27 cellular contexts compared by ENCODE assay signal in the genomic region with DNA sequence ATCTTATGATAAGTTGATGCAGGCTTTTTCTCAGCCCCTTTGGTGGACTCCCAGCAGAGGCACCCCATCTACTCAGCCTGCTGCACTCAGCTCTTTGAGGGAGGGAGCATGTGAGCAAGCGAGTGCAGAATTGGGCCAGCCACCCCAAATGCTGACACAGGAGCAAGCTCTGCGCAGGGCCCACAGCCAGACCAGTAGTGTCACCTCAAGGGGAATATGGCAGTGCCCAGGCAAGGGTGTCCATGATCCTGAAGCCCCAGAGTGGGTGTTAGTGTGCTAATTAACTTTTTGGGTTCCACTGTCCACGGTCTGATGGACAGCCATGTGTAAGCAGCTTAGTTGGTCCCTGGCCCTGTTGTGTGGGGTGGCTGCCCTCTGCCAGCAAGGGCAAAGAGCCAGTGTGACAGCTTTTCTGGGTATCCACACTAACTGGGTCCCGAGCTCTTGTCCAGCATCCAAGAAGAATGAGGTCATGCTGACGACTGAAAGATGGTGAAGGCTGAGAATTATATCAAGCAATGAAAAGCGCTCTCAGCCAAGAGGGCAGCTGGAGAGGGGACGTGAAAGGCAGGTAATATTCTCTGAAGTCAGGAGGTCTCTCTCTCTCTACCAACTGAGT.
"Had no signal": no experiment of that assay in that cellular context is flagged by ENCODE, and none has a peak within 500 bp of the region (broad histone marks: within the 10 kb centered on the region; RNA-seq: fewer than 3 reads in every experiment).

No MANE protein-coding gene starts in this region.

- H3K9me3 ChIP-seq: SJCRH30 had no signal

- H3K4me3 ChIP-seq: K562, SJCRH30, SK-N-MC had no signal

- H3K27ac Mint-ChIP-seq: activated CD4-positive, alpha-beta T cell treated with anti-CD3 and anti-CD28 coated beads for 36 hours; activated CD4-positive, alpha-beta T cell treated with anti-CD3 and anti-CD28 coated beads, Interleukin-2, amount 10 ng/mL, durations not matched to agents 7 days and 5 days; activated CD8-positive, alpha-beta T cell treated with anti-CD3 and anti-CD28 coated beads, Interleukin-2, amount 10 ng/mL, durations not matched to agents 7 days and 5 days; activated naive CD4-positive, alpha-beta T cell treated with anti-CD3 and anti-CD28 coated beads, Interleukin-2, amount 10 ng/mL, durations not matched to agents 7 days and 5 days; activated naive CD8-positive, alpha-beta T cell; activated naive CD8-positive, alpha-beta T cell treated with anti-CD3 and anti-CD28 coated beads, Interleukin-2, amount 50 U/mL, for 24 hours; activated T-cell treated with anti-CD3 and anti-CD28 coated beads, Interleukin-2, amount 50 U/mL, for 24 hours; activated T-helper 2 cell treated with anti-CD3 and anti-CD28 coated beads, Interferon-gamma antibody, Interleukin-2, Interleukin-4, amounts not matched to agents 10 μg/mL and 5 μg/mL and 100 μg/mL, durations not matched to agents 14 hours and 24 hours and 36 hours; brain; T-helper 1 cell treated with Interleukin-12 subunit alpha and Interleukin-12 subunit beta and Interleukin-4 antibody, amounts not matched to agents 30 μg/mL and 1 μg/mL, for 36 hours; T-helper 2 cell treated with Interferon-gamma antibody and Interleukin-4, amounts not matched to agents 5 μg/mL and 100 μg/mL, for 36 hours; WTC11 had no signal

- H3K4me3 Mint-ChIP-seq: activated CD4-positive, alpha-beta T cell treated with anti-CD3 and anti-CD28 coated beads for 36 hours; activated CD4-positive, alpha-beta T cell treated with anti-CD3 and anti-CD28 coated beads, Interleukin-2, amount 10 ng/mL, durations not matched to agents 7 days and 5 days; activated CD8-positive, alpha-beta T cell treated with anti-CD3 and anti-CD28 coated beads, Interleukin-2, amount 10 ng/mL, durations not matched to agents 7 days and 5 days; activated naive CD4-positive, alpha-beta T cell treated with anti-CD3 and anti-CD28 coated beads, Interleukin-2, amount 10 ng/mL, durations not matched to agents 7 days and 5 days; activated naive CD8-positive, alpha-beta T cell; activated naive CD8-positive, alpha-beta T cell treated with anti-CD3 and anti-CD28 coated beads, Interleukin-2, amount 50 U/mL, for 24 hours; activated T-cell treated with anti-CD3 and anti-CD28 coated beads, Interleukin-2, amount 50 U/mL, for 24 hours; brain; T-helper 1 cell treated with Interleukin-12 subunit alpha and Interleukin-12 subunit beta and Interleukin-4 antibody, amounts not matched to agents 30 μg/mL and 1 μg/mL, for 36 hours; T-helper 2 cell treated with Interferon-gamma antibody and Interleukin-4, amounts not matched to agents 5 μg/mL and 100 μg/mL, for 36 hours; WTC11 had no signal

- DNase-seq: activated CD4-positive, alpha-beta T cell treated with anti-CD3 and anti-CD28 coated beads for 36 hours; activated CD4-positive, alpha-beta T cell treated with anti-CD3 and anti-CD28 coated beads, Interleukin-2, amount 10 ng/mL, durations not matched to agents 7 days and 5 days; activated CD4-positive, alpha-beta T cell treated with anti-CD3 and anti-CD28 coated beads, Interleukin-2, amount 50 U/mL, for 48 hours; activated CD8-positive, alpha-beta T cell treated with anti-CD3 and anti-CD28 coated beads, Interleukin-2, amount 10 ng/mL, durations not matched to agents 7 days and 5 days; activated naive CD4-positive, alpha-beta T cell treated with anti-CD3 and anti-CD28 coated beads, Interleukin-2, amount 10 ng/mL, durations not matched to agents 7 days and 5 days; activated naive CD8-positive, alpha-beta T cell treated with anti-CD3 and anti-CD28 coated beads, Interleukin-2, amount 50 U/mL, for 24 hours; activated T-cell treated with anti-CD3 and anti-CD28 coated beads, Interleukin-2, amount 50 U/mL, for 24 hours; anterior cingulate cortex; NCI-H1048; NCI-H1105 treated with DMSO at 0.1 percent for 48 hours; NCI-H1436; NCI-H1694; NCI-H2029; NCI-H345; NCI-H524 treated with DMSO at 0.1 percent for 48 hours; SHP77; SJCRH30 had no signal

- H3K27ac ChIP-seq: SJCRH30, SK-N-MC had no signal

- H3K9me3 Mint-ChIP-seq: brain had no signal

- H3K27me3 Mint-ChIP-seq: activated CD4-positive, alpha-beta T cell treated with anti-CD3 and anti-CD28 coated beads for 36 hours; activated CD4-positive, alpha-beta T cell treated with anti-CD3 and anti-CD28 coated beads, Interleukin-2, amount 10 ng/mL, durations not matched to agents 7 days and 5 days; activated naive CD4-positive, alpha-beta T cell treated with anti-CD3 and anti-CD28 coated beads, Interleukin-2, amount 10 ng/mL, durations not matched to agents 7 days and 5 days; activated naive CD8-positive, alpha-beta T cell; activated naive CD8-positive, alpha-beta T cell treated with anti-CD3 and anti-CD28 coated beads, Interleukin-2, amount 50 U/mL, for 24 hours; activated T-cell treated with anti-CD3 and anti-CD28 coated beads, Interleukin-2, amount 50 U/mL, for 24 hours; brain had no signal

- H3K4me1 Mint-ChIP-seq: activated CD4-positive, alpha-beta T cell treated with anti-CD3 and anti-CD28 coated beads for 36 hours; activated CD4-positive, alpha-beta T cell treated with anti-CD3 and anti-CD28 coated beads, Interleukin-2, amount 10 ng/mL, durations not matched to agents 7 days and 5 days; activated naive CD4-positive, alpha-beta T cell treated with anti-CD3 and anti-CD28 coated beads, Interleukin-2, amount 10 ng/mL, durations not matched to agents 7 days and 5 days; activated naive CD8-positive, alpha-beta T cell treated with anti-CD3 and anti-CD28 coated beads, Interleukin-2, amount 50 U/mL, for 24 hours; brain; WTC11 had no signal

- H3K27me3 ChIP-seq: SJCRH30 had no signal

- H3K4me1 ChIP-seq: SJCRH30 had no signal

- ATAC-seq: activated CD4-positive, alpha-beta T cell treated with anti-CD3 and anti-CD28 coated beads for 36 hours; activated CD4-positive, CD25-positive, alpha-beta regulatory T cell treated with anti-CD3 and anti-CD28 coated beads, Interleukin-2, amount 50 U/mL, for 24 hours; activated CD8-positive, alpha-beta T cell treated with anti-CD3 and anti-CD28 coated beads, Interleukin-2, amount 10 ng/mL, durations not matched to agents 7 days and 5 days; activated naive CD8-positive, alpha-beta T cell treated with anti-CD3 and anti-CD28 coated beads, Interleukin-2, amount 50 U/mL, for 24 hours; K562; Panc1; WTC11 had no signal

- H3K36me3 Mint-ChIP-seq: activated naive CD4-positive, alpha-beta T cell treated with anti-CD3 and anti-CD28 coated beads, Interleukin-2, amount 10 ng/mL, durations not matched to agents 7 days and 5 days; activated naive CD8-positive, alpha-beta T cell; brain; WTC11 had no signal

- H3K36me3 ChIP-seq: SJCRH30 had no signal
